Comparison of ENCODE assay signal across 1 cellular context in the genomic region with DNA sequence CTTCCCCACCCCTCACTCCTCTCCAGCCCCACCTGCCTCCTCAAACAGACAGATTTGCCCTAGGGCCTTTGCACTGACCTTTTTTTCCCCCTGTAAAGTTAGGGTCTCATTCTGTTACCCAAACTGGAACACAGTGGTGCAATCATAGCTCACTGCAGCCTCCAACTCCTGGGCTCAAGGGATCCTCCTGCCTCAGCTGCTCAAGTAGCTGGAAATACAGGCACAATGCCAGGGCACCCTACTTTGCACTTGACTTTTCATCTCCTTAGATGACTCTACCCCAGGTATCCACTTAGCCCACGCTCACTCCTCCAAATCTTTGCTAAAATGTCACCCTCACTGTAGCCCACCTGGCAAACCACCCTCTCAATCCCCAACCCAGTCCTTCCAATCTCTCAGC.
TF ChIP-seq lines count a peak whose summit lies in the region.

No MANE protein-coding gene starts in this region.

TF ChIP-seq in IMR-90, 13 proteins besides CTCF, POLR2A, EP300 and RAD21:
- TF ChIP-seq, protein P1, sequence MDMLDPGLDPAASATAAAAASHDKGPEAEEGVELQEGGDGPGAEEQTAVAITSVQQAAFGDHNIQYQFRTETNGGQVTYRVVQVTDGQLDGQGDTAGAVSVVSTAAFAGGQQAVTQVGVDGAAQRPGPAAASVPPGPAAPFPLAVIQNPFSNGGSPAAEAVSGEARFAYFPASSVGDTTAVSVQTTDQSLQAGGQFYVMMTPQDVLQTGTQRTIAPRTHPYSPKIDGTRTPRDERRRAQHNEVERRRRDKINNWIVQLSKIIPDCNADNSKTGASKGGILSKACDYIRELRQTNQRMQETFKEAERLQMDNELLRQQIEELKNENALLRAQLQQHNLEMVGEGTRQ (IDR thresholded peaks at IDR 0.05; ENCODE audit: low read depth, low read length), result no peak
- TF ChIP-seq RFX5 (IDR thresholded peaks at IDR 0.05; ENCODE audit: low read depth, low read length), result no peak
- no peak for TF ChIP-seq BHLHE40 (IDR thresholded peaks at IDR 0.05; ENCODE audit: low read depth, low read length)
- TF ChIP-seq, protein P2, sequence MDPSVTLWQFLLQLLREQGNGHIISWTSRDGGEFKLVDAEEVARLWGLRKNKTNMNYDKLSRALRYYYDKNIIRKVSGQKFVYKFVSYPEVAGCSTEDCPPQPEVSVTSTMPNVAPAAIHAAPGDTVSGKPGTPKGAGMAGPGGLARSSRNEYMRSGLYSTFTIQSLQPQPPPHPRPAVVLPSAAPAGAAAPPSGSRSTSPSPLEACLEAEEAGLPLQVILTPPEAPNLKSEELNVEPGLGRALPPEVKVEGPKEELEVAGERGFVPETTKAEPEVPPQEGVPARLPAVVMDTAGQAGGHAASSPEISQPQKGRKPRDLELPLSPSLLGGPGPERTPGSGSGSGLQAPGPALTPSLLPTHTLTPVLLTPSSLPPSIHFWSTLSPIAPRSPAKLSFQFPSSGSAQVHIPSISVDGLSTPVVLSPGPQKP (IDR thresholded peaks at IDR 0.05; ENCODE audit: borderline replicate concordance, low read depth, low read length), result no peak
- TF ChIP-seq MAZ (IDR thresholded peaks at IDR 0.05; ENCODE audit: borderline replicate concordance, low read depth, low read length), result no peak
- TF ChIP-seq FOS (IDR thresholded peaks at IDR 0.05; ENCODE audit: low read depth, low read length), result no peak
- TF ChIP-seq MAFK (IDR thresholded peaks at IDR 0.05; ENCODE audit: low read depth, low read length), result no peak
- no peak for TF ChIP-seq MXI1 (IDR thresholded peaks at IDR 0.05; ENCODE audit: borderline replicate concordance, low read depth, low read length)
- TF ChIP-seq CHD1 (IDR thresholded peaks at IDR 0.05; ENCODE audit: low read depth, low read length), result no peak
- no peak for TF ChIP-seq NFE2L2 (IDR thresholded peaks at IDR 0.05; ENCODE audit: low read depth, low read length)
- TF ChIP-seq CEBPB (IDR thresholded peaks at IDR 0.05; ENCODE audit: low read depth, low read length), result no peak
- TF ChIP-seq RCOR1 (IDR thresholded peaks at IDR 0.05; ENCODE audit: insufficient replicate concordance, low read length), result no peak
- no peak for TF ChIP-seq SMC3 (IDR thresholded peaks at IDR 0.05; ENCODE audit: low read depth, low read length)
